Comparison of ENCODE assay signal across 21 cellular contexts in genomic region chr1:224745388-224745787, GRCh38.
A peak's percentile ranks its signal among the peaks of the same experiment; 100 is the strongest.
DNase-seq lines count a peak whose midpoint lies in the region; ATAC-seq and TF ChIP-seq lines count a peak whose summit lies in the region.
"Had no signal": no experiment of that assay in that cellular context is flagged by ENCODE, and none has a peak within 500 bp of the region (broad histone marks: within the 10 kb centered on the region; RNA-seq: fewer than 3 reads in every experiment).

No MANE protein-coding gene starts in this region.

- peaks cover 23% of the 10 kb centered on the region for H3K4me1 Mint-ChIP-seq in CD8-positive, alpha-beta T cell (ENCODE audit: low read depth)
- peaks cover 63% of the 10 kb centered on the region for H3K4me1 Mint-ChIP-seq in nephron progenitor cell

- H3K27ac Mint-ChIP-seq in CD8-positive, alpha-beta T cell, result peak overlapping the region; percentile 25
- H3K27ac Mint-ChIP-seq in nephron progenitor cell, result peak overlapping the region; percentile 62
- H3K27ac Mint-ChIP-seq: CD4-positive, CD25-positive, alpha-beta regulatory T cell had no signal

- H3K4me3 ChIP-seq in CD8-positive, alpha-beta T cell (ENCODE audit: low read depth, low read length), result no peak overlapping the region
- H3K4me3 ChIP-seq: HAP-1 had no signal

- H3K36me3 Mint-ChIP-seq in CD8-positive, alpha-beta T cell, result no peaks in the 10 kb centered on the region
- no peaks in the 10 kb centered on the region for H3K36me3 Mint-ChIP-seq in nephron progenitor cell (ENCODE audit: low read depth)
- H3K36me3 Mint-ChIP-seq: CD4-positive, CD25-positive, alpha-beta regulatory T cell had no signal

- POLR2A ChIA-PET in CD8-positive, alpha-beta T cell (lab: Charles Lee), result interaction anchor here (1.0 kb wide), 1 partner anchor 9 kb away, joined by 3 read pairs; no protein-coding TSS in a partner anchor
- POLR2A ChIA-PET in HEK293T (lab: Yijun Ruan, JAX), result no interaction called here

- TF ChIP-seq CTCF in CD8-positive, alpha-beta T cell (IDR thresholded peaks at IDR 0.05), result no peak
- TF ChIP-seq CTCF in nephron progenitor cell (IDR thresholded peaks at IDR 0.05), result no peak

- no peaks in the 10 kb centered on the region for H3K9me3 Mint-ChIP-seq in CD8-positive, alpha-beta T cell
- H3K9me3 Mint-ChIP-seq in nephron progenitor cell, result peaks cover 4% of the 10 kb centered on the region

- H3K27me3 Mint-ChIP-seq in CD8-positive, alpha-beta T cell (ENCODE audit: low read depth), result no peaks in the 10 kb centered on the region
- peaks cover 10% of the 10 kb centered on the region for H3K27me3 Mint-ChIP-seq in nephron progenitor cell (ENCODE audit: low read depth, poor library complexity)

- no peaks in the 10 kb centered on the region for H3K27me3 ChIP-seq in CD8-positive, alpha-beta T cell (ENCODE audit: insufficient read depth, low read length)

- peak overlapping the region; percentile 37 for H3K4me3 Mint-ChIP-seq in CD8-positive, alpha-beta T cell
- H3K4me3 Mint-ChIP-seq in nephron progenitor cell, result no peak overlapping the region
- H3K4me3 Mint-ChIP-seq: CD4-positive, CD25-positive, alpha-beta regulatory T cell had no signal

- no peak for DNase-seq in CD8-positive, alpha-beta T cell
- DNase-seq in HEK293T (ENCODE audit: extremely low spot score) (no peak), NCI-H2227 treated with DMSO at 0.1 percent for 48 hours (lab: John Stamatoyannopoulos, UW) (peak; percentile 65), nephron progenitor cell (no peak), left ventricle myocardium superior (no peak)
- no peak for DNase-seq in stimulated activated CD4-positive, alpha-beta T cell treated with anti-CD3 and anti-CD28 coated beads, Interleukin-1b, Interleukin-23, amount 100 ng/mL, for 48 hours
- DNase-seq: ACHN; AML-193; CD4-positive, CD25-positive, alpha-beta regulatory T cell; KG1; NCI-H1092; NCI-H146; NCI-H2081 treated with DMSO at 0.1 percent for 48 hours; NCI-H226; NCI-H526 treated with DMSO at 0.1 percent for 48 hours; NK-92 treated with Interleukin-12 subunit alpha and Interleukin-12 subunit beta, amount 100 ng/mL, for 24 hours; OCI-M1; RPMI8226; SIG-M5 had no signal

- H3K27ac ChIP-seq in CD8-positive, alpha-beta T cell (ENCODE audit: low read depth, low read length), result no peak overlapping the region

- intact Hi-C loops in CD8-positive, alpha-beta T cell (cut with DNase I, micrococcal nuclease), result no loop called here
- intact Hi-C loops in left ventricle myocardium superior (cut with micrococcal nuclease), result no loop called here

- H3K4me1 ChIP-seq in CD8-positive, alpha-beta T cell (ENCODE audit: insufficient read depth, low read length), result peaks cover 12% of the 10 kb centered on the region
- H3K4me1 ChIP-seq: HAP-1 had no signal

- H3K36me3 ChIP-seq in CD8-positive, alpha-beta T cell (ENCODE audit: insufficient read depth, low read length), result no peaks in the 10 kb centered on the region
- H3K36me3 ChIP-seq: HAP-1 had no signal

- CTCF ChIA-PET in CD8-positive, alpha-beta T cell (lab: Charles Lee), result no interaction called here
- CTCF ChIA-PET in HEK293T (lab: Yijun Ruan, JAX), result interaction anchor here (1.3 kb wide), 1 partner anchor 16 kb away, joined by 3 read pairs; no protein-coding TSS in a partner anchor

- no peak for ATAC-seq in CD8-positive, alpha-beta T cell
- ATAC-seq in GM21360 (IDR thresholded peaks at IDR 0.05; ENCODE audit: unreplicated experiment) (no peak), left ventricle myocardium superior (no peak)

- H3K9me3 ChIP-seq in CD8-positive, alpha-beta T cell (ENCODE audit: low read length), result no peaks in the 10 kb centered on the region
- H3K9me3 ChIP-seq: HAP-1 had no signal

TF ChIP-seq in HEK293T, 16 proteins besides CTCF, POLR2A, EP300 and RAD21:
- TF ChIP-seq CTBP1 (IDR thresholded peaks at IDR 0.05; ENCODE audit: borderline replicate concordance) (no peak), BHLHE40 (IDR thresholded peaks at IDR 0.05; ENCODE audit: borderline replicate concordance) (no peak), HDGF (IDR thresholded peaks at IDR 0.05; ENCODE audit: borderline replicate concordance) (no peak), FOXA1 (IDR thresholded peaks at IDR 0.05) (no peak)
- TF ChIP-seq, protein P1, sequence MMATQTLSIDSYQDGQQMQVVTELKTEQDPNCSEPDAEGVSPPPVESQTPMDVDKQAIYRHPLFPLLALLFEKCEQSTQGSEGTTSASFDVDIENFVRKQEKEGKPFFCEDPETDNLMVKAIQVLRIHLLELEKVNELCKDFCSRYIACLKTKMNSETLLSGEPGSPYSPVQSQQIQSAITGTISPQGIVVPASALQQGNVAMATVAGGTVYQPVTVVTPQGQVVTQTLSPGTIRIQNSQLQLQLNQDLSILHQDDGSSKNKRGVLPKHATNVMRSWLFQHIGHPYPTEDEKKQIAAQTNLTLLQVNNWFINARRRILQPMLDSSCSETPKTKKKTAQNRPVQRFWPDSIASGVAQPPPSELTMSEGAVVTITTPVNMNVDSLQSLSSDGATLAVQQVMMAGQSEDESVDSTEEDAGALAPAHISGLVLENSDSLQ (IDR thresholded peaks at IDR 0.05), result peak; percentile 54; the same call in 1 of the 2 replicates
